7 cellular contexts compared by ENCODE assay signal in the genomic region with DNA sequence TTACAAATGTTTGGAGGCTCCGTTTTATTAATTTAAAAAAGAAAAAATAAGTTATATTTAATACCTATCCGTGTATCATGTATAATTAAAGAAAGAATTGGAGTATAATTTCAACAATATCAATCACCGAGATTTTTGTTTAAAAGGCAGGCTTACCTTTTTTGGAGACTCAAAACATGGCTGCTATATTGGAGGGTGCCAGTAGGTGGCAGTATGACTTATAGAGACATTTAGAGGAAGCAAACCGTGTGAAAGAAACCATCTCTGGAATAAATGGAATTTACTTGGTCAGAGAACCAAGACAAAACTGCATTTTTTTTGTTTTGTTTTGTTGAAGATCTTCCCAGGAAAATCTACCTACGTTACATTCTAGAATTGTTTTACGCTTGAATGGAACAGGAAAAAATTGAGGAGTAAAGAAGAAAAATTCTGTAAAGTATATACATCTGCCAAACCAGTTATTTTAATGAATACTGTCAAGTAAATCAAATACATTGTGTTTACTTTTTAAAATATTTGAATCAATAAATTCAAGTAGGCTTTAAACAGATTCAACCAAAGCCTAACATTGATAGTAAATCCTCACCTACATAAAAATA.
DNase-seq lines count a peak whose midpoint lies in the region; ATAC-seq, FAIRE-seq and TF ChIP-seq lines count a peak whose summit lies in the region.

No MANE protein-coding gene starts in this region.

- H3K4me1 ChIP-seq in H1 (replicated peaks in 1 of 4; ENCODE audit: control insufficient read depth in 3 of 4, insufficient read depth in 4 of 4, low read length in 3 of 4) (no peaks in the 10 kb centered on the region), upper lobe of left lung (no peaks in the 10 kb centered on the region)

- 72% methylated on average over 6 of the region's 6 CpGs; no CpG with 5 or more reads in 1 of the 2 experiments for WGBS in H1 (ENCODE audit: extremely low coverage in 1 of 2, insufficient coverage in 1 of 2, insufficient read length in 1 of 2, insufficient replicate concordance in 2 of 2, low coverage in 1 of 2, low lambda C conversion rate in 2 of 2, missing lambda C conversion rate in 1 of 2), 2 experiments
- WGBS in upper lobe of left lung, 2 donors: 52 to 58% methylated on average over 6 of the region's 6 CpGs

- no peaks in the 10 kb centered on the region for H3K36me3 Mint-ChIP-seq in neural crest cell (ENCODE audit: low read depth)

- TF ChIP-seq POLR2A in H1 (IDR thresholded peaks at IDR 0.05; ENCODE audit: control extremely low read depth in 1 of 2, low read depth in 2 of 2, low read length in 2 of 2) (no peak), upper lobe of left lung (IDR thresholded peaks at IDR 0.05) (no peak), GM12892 (IDR thresholded peaks at IDR 0.05; ENCODE audit: low read depth, low read length) (no peak)

- H3K4me3 ChIP-seq in H1 (ENCODE audit: extremely low read depth in 1 of 4, insufficient read depth in 2 of 4, low read depth in 3 of 4, low read length in 4 of 4): no peak overlapping the region
- H3K4me3 ChIP-seq in upper lobe of left lung: no peak overlapping the region

- FAIRE-seq in H1 (lab: Jason Lieb, UNC): no peak
- no peak for FAIRE-seq in GM12892 (lab: Jason Lieb, UNC)

- CTCF ChIA-PET in H1 (lab: Charles Lee; ENCODE audit: partially characterized antibody): interaction anchor here (0.9 to 1.0 kb wide), 5 partner anchors 9 to 811 kb away, joined by 3 to 5 read pairs (median 3); no protein-coding TSS in a partner anchor

- no peak overlapping the region for H4K8ac ChIP-seq in H1 (ENCODE audit: extremely low read depth, insufficient read depth, low read length)

- no peak overlapping the region for H3K14ac ChIP-seq in H1 (ENCODE audit: insufficient read length)

- ATAC-seq in upper lobe of left lung (ENCODE audit: low FRiP score in 2 of 2): no peak

- H4K91ac ChIP-seq in H1 (replicated peaks; ENCODE audit: insufficient read length, low read length): no peak overlapping the region

- H2AFZ ChIP-seq in H1 (ENCODE audit: low read length): no peak overlapping the region

- H3K4me2 ChIP-seq in H1 (ENCODE audit: insufficient read depth in 1 of 2, low read depth in 2 of 2, low read length in 2 of 2): no peak overlapping the region

- no peak overlapping the region for H3K18ac ChIP-seq in H1 (ENCODE audit: extremely low read depth, low read length)

- no peak overlapping the region for H3K4me3 Mint-ChIP-seq in neural crest cell

- no peaks in the 10 kb centered on the region for H4K20me1 ChIP-seq in H1 (replicated peaks in 1 of 2; ENCODE audit: control insufficient read depth in 1 of 2, insufficient read depth in 2 of 2, low read length in 2 of 2)

- H3K56ac ChIP-seq in H1 (replicated peaks; ENCODE audit: insufficient read length, low read depth, low read length): no peak overlapping the region

- TF ChIP-seq CTCF in H1 (IDR thresholded peaks at IDR 0.05; ENCODE audit: control extremely low read depth in 1 of 3, insufficient read depth in 1 of 3, low read depth in 1 of 3, low read length in 3 of 3) (peak in 2 of 3 experiments; percentile 34 to 59; a peak in 2 of 4 replicates), neural crest cell (conservative IDR thresholded peaks at IDR 0.05) (peak; percentile 68), upper lobe of left lung (IDR thresholded peaks at IDR 0.05) (peak; percentile 44 to 70 (median 58))

- TF ChIP-seq RAD21 in H1 (IDR thresholded peaks at IDR 0.05 in 1 of 2, conservative IDR thresholded peaks at IDR 0.05 in 1 of 2; ENCODE audit: low read depth in 2 of 2, low read length in 2 of 2): peak; percentile 59 to 68

- no peak overlapping the region for H3K4ac ChIP-seq in H1 (replicated peaks; ENCODE audit: insufficient read length, low read depth, low read length)

- H2BK120ac ChIP-seq in H1 (replicated peaks; ENCODE audit: low read depth, low read length): no peak overlapping the region

- no peaks in the 10 kb centered on the region for H3K79me1 ChIP-seq in H1 (ENCODE audit: low read depth, low read length)

- H3K4me1 Mint-ChIP-seq in neural crest cell: no peaks in the 10 kb centered on the region

- no peak overlapping the region for H2BK15ac ChIP-seq in H1 (ENCODE audit: low read length)

- no peak overlapping the region for H2BK12ac ChIP-seq in H1 (ENCODE audit: low read depth, low read length)

- H2AK5ac ChIP-seq in H1 (ENCODE audit: low read depth, low read length): no peak overlapping the region

- H3K23ac ChIP-seq in H1 (ENCODE audit: insufficient read length): no peak overlapping the region

- H3K9ac ChIP-seq in H1 (replicated peaks in 1 of 4; ENCODE audit: extremely low read depth in 1 of 4, low read depth in 3 of 4, low read length in 3 of 4): no peak overlapping the region

- TF ChIP-seq EP300 in H1 (IDR thresholded peaks at IDR 0.05; ENCODE audit: borderline replicate concordance in 1 of 2, low read depth in 2 of 2, low read length in 2 of 2): no peak
- no peak for TF ChIP-seq EP300 in upper lobe of left lung (IDR thresholded peaks at IDR 0.05)

- H3K23me2 ChIP-seq in H1 (ENCODE audit: low read depth, low read length): no peaks in the 10 kb centered on the region

- no peak overlapping the region for H3K27ac Mint-ChIP-seq in neural crest cell (ENCODE audit: unreplicated experiment)

- H2BK20ac ChIP-seq in H1 (ENCODE audit: low read length): no peak overlapping the region

- H3K27ac ChIP-seq in H1 (ENCODE audit: low read depth, low read length): no peak overlapping the region
- H3K27ac ChIP-seq in upper lobe of left lung: no peak overlapping the region

- no peaks in the 10 kb centered on the region for H3K27me3 Mint-ChIP-seq in neural crest cell (ENCODE audit: low read depth)

- no peak overlapping the region for H4K5ac ChIP-seq in H1 (ENCODE audit: insufficient read length, low read depth, low read length)

- DNase-seq in GM04504 (ENCODE audit: low read depth): peak; percentile 14
- DNase-seq in NAMALWA (ENCODE audit: low spot score): peak; percentile 81
- peak; percentile 24 to 47 for DNase-seq in activated CD4-positive, alpha-beta T cell treated with anti-CD3 and anti-CD28 coated beads, Interleukin-2, amount 50 U/mL, for 24 hours (ENCODE audit: low read depth in 1 of 2, low spot score in 1 of 2)
- DNase-seq in H1 (ENCODE audit: low read depth in 1 of 2, low spot score in 2 of 2): peak in 1 of 2 experiments; percentile 77
- peak; percentile 31 for DNase-seq in neural crest cell (ENCODE audit: low read depth, low spot score)
- DNase-seq in upper lobe of left lung: peak in 1 of 2 donors; percentile 57
- DNase-seq in GM12892 (ENCODE audit: insufficient read length): no peak

- no peaks in the 10 kb centered on the region for H3K27me3 ChIP-seq in H1 (replicated peaks in 1 of 4; ENCODE audit: control insufficient read depth in 3 of 4, extremely low read depth in 1 of 4, insufficient read depth in 3 of 4, low read length in 3 of 4)
- no peaks in the 10 kb centered on the region for H3K27me3 ChIP-seq in upper lobe of left lung

- H3K36me3 ChIP-seq in H1 (ENCODE audit: control insufficient read depth in 2 of 4, insufficient read depth in 4 of 4, low read length in 3 of 4): no peaks in the 10 kb centered on the region
- no peaks in the 10 kb centered on the region for H3K36me3 ChIP-seq in upper lobe of left lung

- peaks cover 6% of the 10 kb centered on the region for H3K9me3 Mint-ChIP-seq in neural crest cell

- POLR2A ChIA-PET in H1 (lab: Charles Lee; ENCODE audit: partially characterized antibody): no interaction called here

- no peaks in the 10 kb centered on the region for H3K79me2 ChIP-seq in H1 (ENCODE audit: control insufficient read depth in 1 of 2, insufficient read depth in 2 of 2, low read length in 2 of 2)

- H3K9me3 ChIP-seq in H1 (ENCODE audit: insufficient read depth in 2 of 2, low read depth in 1 of 2, low read length in 1 of 2): no peaks in the 10 kb centered on the region
- no peaks in the 10 kb centered on the region for H3K9me3 ChIP-seq in upper lobe of left lung

- no peak overlapping the region for H2BK5ac ChIP-seq in H1 (ENCODE audit: low read depth, low read length)

TF ChIP-seq in H1, 55 proteins besides CTCF, POLR2A, EP300 and RAD21:
- TF ChIP-seq MAFK (IDR thresholded peaks at IDR 0.05; ENCODE audit: low read depth, low read length): no peak
- TF ChIP-seq, protein P1, sequence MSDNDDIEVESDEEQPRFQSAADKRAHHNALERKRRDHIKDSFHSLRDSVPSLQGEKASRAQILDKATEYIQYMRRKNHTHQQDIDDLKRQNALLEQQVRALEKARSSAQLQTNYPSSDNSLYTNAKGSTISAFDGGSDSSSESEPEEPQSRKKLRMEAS (IDR thresholded peaks at IDR 0.05): no peak
- no peak for TF ChIP-seq TAF1 (IDR thresholded peaks at IDR 0.05; ENCODE audit: low read depth, low read length)
- no peak for TF ChIP-seq RXRA (IDR thresholded peaks at IDR 0.05; ENCODE audit: insufficient read depth, low read depth, low read length)
- TF ChIP-seq TEAD4 (IDR thresholded peaks at IDR 0.05; ENCODE audit: low read depth, low read length): no peak
- no peak for TF ChIP-seq YY1 (IDR thresholded peaks at IDR 0.05; ENCODE audit: low read depth, low read length)
- TF ChIP-seq HDAC2 (IDR thresholded peaks at IDR 0.05; ENCODE audit: borderline replicate concordance in 1 of 2, low read depth in 2 of 2, low read length in 2 of 2): no peak
- TF ChIP-seq BACH1 (IDR thresholded peaks at IDR 0.05; ENCODE audit: low read length): no peak
- TF ChIP-seq POLR2AphosphoS5 (IDR thresholded peaks at IDR 0.05; ENCODE audit: low read depth, low read length): no peak
- no peak for TF ChIP-seq BRCA1 (IDR thresholded peaks at IDR 0.05; ENCODE audit: low read depth, low read length)
- TF ChIP-seq, protein P2, sequence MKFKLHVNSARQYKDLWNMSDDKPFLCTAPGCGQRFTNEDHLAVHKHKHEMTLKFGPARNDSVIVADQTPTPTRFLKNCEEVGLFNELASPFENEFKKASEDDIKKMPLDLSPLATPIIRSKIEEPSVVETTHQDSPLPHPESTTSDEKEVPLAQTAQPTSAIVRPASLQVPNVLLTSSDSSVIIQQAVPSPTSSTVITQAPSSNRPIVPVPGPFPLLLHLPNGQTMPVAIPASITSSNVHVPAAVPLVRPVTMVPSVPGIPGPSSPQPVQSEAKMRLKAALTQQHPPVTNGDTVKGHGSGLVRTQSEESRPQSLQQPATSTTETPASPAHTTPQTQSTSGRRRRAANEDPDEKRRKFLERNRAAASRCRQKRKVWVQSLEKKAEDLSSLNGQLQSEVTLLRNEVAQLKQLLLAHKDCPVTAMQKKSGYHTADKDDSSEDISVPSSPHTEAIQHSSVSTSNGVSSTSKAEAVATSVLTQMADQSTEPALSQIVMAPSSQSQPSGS (IDR thresholded peaks at IDR 0.05; ENCODE audit: low read length): no peak
- TF ChIP-seq SIRT6 (IDR thresholded peaks at IDR 0.05; ENCODE audit: low read length): no peak
- TF ChIP-seq SIN3A (conservative IDR thresholded peaks at IDR 0.05 in 1 of 2, IDR thresholded peaks at IDR 0.05 in 1 of 2; ENCODE audit: low read depth in 1 of 2, low read length in 2 of 2): no peak
- TF ChIP-seq FOSL1 (IDR thresholded peaks at IDR 0.05; ENCODE audit: insufficient read depth, low read depth, low read length): no peak
- no peak for TF ChIP-seq CTBP2 (IDR thresholded peaks at IDR 0.05; ENCODE audit: borderline replicate concordance, insufficient read depth, insufficient read length, low read length)
- no peak for TF ChIP-seq CEBPB (IDR thresholded peaks at IDR 0.05; ENCODE audit: low read depth, low read length)
